ENCODE assay signal across 8 cellular contexts in the genomic region with DNA sequence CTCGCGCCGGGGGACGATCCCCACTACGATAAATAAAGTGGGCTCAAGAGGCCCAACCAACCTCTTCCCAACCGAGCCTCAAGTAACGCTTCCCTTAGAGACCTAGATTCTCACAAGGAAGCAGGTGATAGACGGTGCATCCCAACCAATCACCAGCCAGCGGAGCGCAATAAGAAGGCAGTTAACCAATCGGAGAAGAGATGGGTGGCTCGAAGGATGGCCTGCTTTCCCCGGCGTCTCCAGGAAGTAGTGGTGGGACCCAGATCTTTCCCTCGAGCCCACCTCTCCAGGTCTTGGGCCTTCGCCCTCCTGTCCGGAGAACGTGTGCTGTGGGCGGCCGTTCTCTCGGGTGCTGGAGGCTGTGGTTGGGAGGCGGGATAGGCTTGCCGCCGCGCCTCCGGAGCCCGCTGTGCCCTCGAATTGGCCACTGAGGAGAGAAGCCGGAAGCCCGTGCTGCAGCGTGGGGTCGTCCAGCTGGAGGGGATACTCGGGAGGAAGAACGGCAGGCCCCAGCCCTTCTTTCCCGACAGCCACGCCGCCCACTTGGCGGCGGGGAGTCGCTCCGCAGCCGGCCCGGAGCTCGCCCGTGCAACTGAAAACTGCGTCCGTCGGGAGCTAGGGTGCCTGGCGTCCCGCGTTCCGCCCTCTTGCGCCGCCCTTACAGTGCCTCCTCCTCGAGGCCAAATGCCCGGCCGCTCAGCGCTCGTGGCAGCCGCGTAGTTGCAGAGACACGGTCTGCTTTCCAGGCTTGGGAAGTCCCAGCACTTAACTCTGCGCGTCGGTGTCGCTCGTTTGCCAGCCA. TPM values are rescaled to one million over a fixed set of nuclear protein-coding genes. Genes with fewer than 3 reads are reported as not detected.
DNase-seq lines count a peak whose midpoint lies in the region; ATAC-seq and TF ChIP-seq lines count a peak whose summit lies in the region.

A gene (minus strand): TSS at position 594 of the 802 bp plus-strand sequence. CDS start 2,665 bp downstream, outside the sequence.

- H3K27me3 Mint-ChIP-seq in activated T-cell treated with anti-CD3 and anti-CD28 coated beads, Interleukin-2, amount 50 U/mL, for 24 hours, result no peaks in the 10 kb centered on the region

- peaks cover 11 to 15% of the 10 kb centered on the region in 2 donors for H3K4me1 ChIP-seq in mucosa of rectum (ENCODE audit: control insufficient read depth in 2 of 2, insufficient read depth in 2 of 2, low read length in 2 of 2)

- H3K4me3 Mint-ChIP-seq in activated T-cell treated with anti-CD3 and anti-CD28 coated beads, Interleukin-2, amount 50 U/mL, for 24 hours, result peak within 1 kb of the TSS; percentile 95

- no peaks in the 10 kb centered on the region for H3K9me3 ChIP-seq in mucosa of rectum (ENCODE audit: control insufficient read depth in 2 of 2, low read length in 2 of 2)

- DNase-seq in DMS53 (lab: John Stamatoyannopoulos, UW) (peak; percentile 98), KBM-7 (peak; percentile 97), erythroblast (lab: John Stamatoyannopoulos, UW) (peak; percentile 97)
- DNase-seq in activated T-cell treated with anti-CD3 and anti-CD28 coated beads, Interleukin-2, amount 50 U/mL, for 24 hours, result peak; percentile 94
- peak; percentile 89 for DNase-seq in stimulated activated CD8-positive, alpha-beta memory T cell treated with anti-CD3 and anti-CD28 coated beads, Interleukin-4, amount 100 ng/mL, for 48 hours

- H3K36me3 Mint-ChIP-seq in activated T-cell treated with anti-CD3 and anti-CD28 coated beads, Interleukin-2, amount 50 U/mL, for 24 hours (ENCODE audit: low read depth), result peaks cover 50% of the 10 kb centered on the region

- H3K36me3 ChIP-seq in mucosa of rectum (ENCODE audit: control insufficient read depth in 2 of 2, insufficient read depth in 2 of 2, low read length in 2 of 2), result peaks cover 19 to 27% of the 10 kb centered on the region in 2 donors

- H3K27ac ChIP-seq in mucosa of rectum (ENCODE audit: low read depth in 2 of 2, low read length in 2 of 2), result peak within 1 kb of the TSS; percentile 98 to 99

- no peaks in the 10 kb centered on the region for H3K27me3 ChIP-seq in mucosa of rectum (ENCODE audit: control insufficient read depth in 2 of 2, insufficient read depth in 2 of 2, low read length in 2 of 2)

- H3K4me1 Mint-ChIP-seq in activated T-cell treated with anti-CD3 and anti-CD28 coated beads, Interleukin-2, amount 50 U/mL, for 24 hours (ENCODE audit: low read depth), result peaks cover 44% of the 10 kb centered on the region

- ATAC-seq in GM21717 (IDR thresholded peaks at IDR 0.05; ENCODE audit: unreplicated experiment), result peak; percentile 98

- TF ChIP-seq POLR2A in erythroblast (IDR thresholded peaks at IDR 0.05; ENCODE audit: low read length), result peak; percentile 92

- H3K27ac Mint-ChIP-seq in activated T-cell treated with anti-CD3 and anti-CD28 coated beads, Interleukin-2, amount 50 U/mL, for 24 hours, result peak within 1 kb of the TSS; percentile 99

- H3K9ac ChIP-seq in mucosa of rectum (ENCODE audit: low read depth in 1 of 2, low read length in 2 of 2), result peak within 1 kb of the TSS; percentile 94 to 99

- H3K9me3 Mint-ChIP-seq in activated T-cell treated with anti-CD3 and anti-CD28 coated beads, Interleukin-2, amount 50 U/mL, for 24 hours, result no peaks in the 10 kb centered on the region

- peak within 1 kb of the TSS; percentile 93 to 100 for H3K4me3 ChIP-seq in mucosa of rectum (ENCODE audit: low read length in 2 of 2)

- in situ Hi-C loops in KBM-7 (cut with MboI; ENCODE audit: low pct_unique_long_range_greater_than_20kb, low sequenced_read_pairs), result no loop called here

TF ChIP-seq in PFSK-1, 5 proteins besides CTCF, POLR2A, EP300 and RAD21:
- TF ChIP-seq POLR2AphosphoS5 (IDR thresholded peaks at IDR 0.05; ENCODE audit: low read depth, low read length), result peak; percentile 73
- TF ChIP-seq, protein P1, sequence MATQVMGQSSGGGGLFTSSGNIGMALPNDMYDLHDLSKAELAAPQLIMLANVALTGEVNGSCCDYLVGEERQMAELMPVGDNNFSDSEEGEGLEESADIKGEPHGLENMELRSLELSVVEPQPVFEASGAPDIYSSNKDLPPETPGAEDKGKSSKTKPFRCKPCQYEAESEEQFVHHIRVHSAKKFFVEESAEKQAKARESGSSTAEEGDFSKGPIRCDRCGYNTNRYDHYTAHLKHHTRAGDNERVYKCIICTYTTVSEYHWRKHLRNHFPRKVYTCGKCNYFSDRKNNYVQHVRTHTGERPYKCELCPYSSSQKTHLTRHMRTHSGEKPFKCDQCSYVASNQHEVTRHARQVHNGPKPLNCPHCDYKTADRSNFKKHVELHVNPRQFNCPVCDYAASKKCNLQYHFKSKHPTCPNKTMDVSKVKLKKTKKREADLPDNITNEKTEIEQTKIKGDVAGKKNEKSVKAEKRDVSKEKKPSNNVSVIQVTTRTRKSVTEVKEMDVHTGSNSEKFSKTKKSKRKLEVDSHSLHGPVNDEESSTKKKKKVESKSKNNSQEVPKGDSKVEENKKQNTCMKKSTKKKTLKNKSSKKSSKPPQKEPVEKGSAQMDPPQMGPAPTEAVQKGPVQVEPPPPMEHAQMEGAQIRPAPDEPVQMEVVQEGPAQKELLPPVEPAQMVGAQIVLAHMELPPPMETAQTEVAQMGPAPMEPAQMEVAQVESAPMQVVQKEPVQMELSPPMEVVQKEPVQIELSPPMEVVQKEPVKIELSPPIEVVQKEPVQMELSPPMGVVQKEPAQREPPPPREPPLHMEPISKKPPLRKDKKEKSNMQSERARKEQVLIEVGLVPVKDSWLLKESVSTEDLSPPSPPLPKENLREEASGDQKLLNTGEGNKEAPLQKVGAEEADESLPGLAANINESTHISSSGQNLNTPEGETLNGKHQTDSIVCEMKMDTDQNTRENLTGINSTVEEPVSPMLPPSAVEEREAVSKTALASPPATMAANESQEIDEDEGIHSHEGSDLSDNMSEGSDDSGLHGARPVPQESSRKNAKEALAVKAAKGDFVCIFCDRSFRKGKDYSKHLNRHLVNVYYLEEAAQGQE (IDR thresholded peaks at IDR 0.05; ENCODE audit: insufficient read depth in 1 of 2, low read depth in 2 of 2, low read length in 2 of 2), result peak in 1 of 2 experiments; percentile 5; a peak in 1 of 4 replicates
- TF ChIP-seq FOXP2 (optimal IDR thresholded peaks at IDR 0.05; ENCODE audit: borderline replicate concordance, extremely low read depth, extremely low read length, insufficient read depth), result peak; percentile 58
- no peak; the same call in 1 of the 2 replicates for TF ChIP-seq SIN3A (IDR thresholded peaks at IDR 0.05; ENCODE audit: borderline replicate concordance, insufficient read depth, low read length)
- TF ChIP-seq TAF1 (IDR thresholded peaks at IDR 0.05; ENCODE audit: borderline replicate concordance, insufficient read depth, low read length), result no peak; the same call in 1 of the 2 replicates

RNA-seq across cellular contexts. Expression of the gene that starts here (rescaled TPM):
- polyA plus RNA-seq in PFSK-1 (2012; ENCODE audit: insufficient read length, low read depth), result 14.7 TPM

Comparison
In these comparisons a context has a peak if more than half of its experiments do, and no peak if none do; other contexts are left out.
1. Peak in every context shown above with its lines: DNase-seq, ATAC-seq, H3K4me3 ChIP-seq and H3K27ac ChIP-seq.